Comparison of ENCODE assay signal across 16 cellular contexts in genomic region chr5:124720589-124720988, GRCh38. TPM values are rescaled to one million over a fixed set of nuclear protein-coding genes. Genes with fewer than 3 reads are reported as not detected.
DNase-seq lines count a peak whose midpoint lies in the region; ATAC-seq and TF ChIP-seq lines count a peak whose summit lies in the region.
"Had no signal": no experiment of that assay in that cellular context is flagged by ENCODE, and none has a peak within 500 bp of the region (broad histone marks: within the 10 kb centered on the region; RNA-seq: fewer than 3 reads in every experiment).

No MANE protein-coding gene starts in this region.

- no peaks in the 10 kb centered on the region for H4K20me1 ChIP-seq in OCI-LY7 (ENCODE audit: insufficient read depth, low read length)

- DNase-seq in cardiac muscle cell (ENCODE audit: low read depth in 1 of 2, low spot score in 1 of 2) (no peak), Right ventricle myocardium inferior (ENCODE audit: missing footprints) (no peak), OCI-LY7 (ENCODE audit: low spot score) (no peak), left kidney (ENCODE audit: low read depth, low spot score) (peak; percentile 36), superior temporal gyrus (ENCODE audit: extremely low spot score) (no peak), NCI-H128 (lab: John Stamatoyannopoulos, UW; ENCODE audit: unreplicated experiment) (no peak)
- DNase-seq: CD8-positive, alpha-beta memory T cell; DMS79; NCI-H1048; NCI-H1694; NCI-H510A treated with DMSO at 0.1 percent for 48 hours; SHP77 treated with DMSO at 0.1 percent for 48 hours had no signal

- H3K36me3 ChIP-seq in cardiac muscle cell: no peaks in the 10 kb centered on the region
- H3K36me3 ChIP-seq in OCI-LY7 (ENCODE audit: insufficient read depth, low read length): peaks cover 6% of the 10 kb centered on the region

- H3K4me1 Mint-ChIP-seq in stimulated activated memory B cell treated with anti-CD40 and anti-IgM and Interleukin-4, amounts not matched to agents 10 μg/mL and 1 μg/mL and 100 μg/mL, for 72 hours: peaks cover 39% of the 10 kb centered on the region
- H3K4me1 Mint-ChIP-seq: CD8-positive, alpha-beta memory T cell had no signal

- H3K27ac Mint-ChIP-seq in stimulated activated memory B cell treated with anti-CD40 and anti-IgM and Interleukin-4, amounts not matched to agents 10 μg/mL and 1 μg/mL and 100 μg/mL, for 72 hours: peak overlapping the region; percentile 13
- H3K27ac Mint-ChIP-seq: CD8-positive, alpha-beta memory T cell had no signal

- CTCF ChIA-PET in OCI-LY7 (lab: Charles Lee; ENCODE audit: unreplicated experiment): interaction anchor here (0.6 kb wide), 2 partner anchors 68 kb away, joined by 3 read pairs; no protein-coding TSS in a partner anchor

- TF ChIP-seq CTCF in cardiac muscle cell (IDR thresholded peaks at IDR 0.05; ENCODE audit: low read depth, low read length) (no peak), OCI-LY7 (conservative IDR thresholded peaks at IDR 0.05; ENCODE audit: low read length) (no peak)

- peak overlapping the region; percentile 95 for H3K4me2 ChIP-seq in OCI-LY7 (ENCODE audit: low read length)

- peaks cover 5% of the 10 kb centered on the region for H3K36me3 Mint-ChIP-seq in stimulated activated memory B cell treated with anti-CD40 and anti-IgM and Interleukin-4, amounts not matched to agents 10 μg/mL and 1 μg/mL and 100 μg/mL, for 72 hours
- H3K36me3 Mint-ChIP-seq: CD8-positive, alpha-beta memory T cell had no signal

- BruUV-seq in OCI-LY7 (replicated peaks; lab: Mats Ljungman, UMichigan): no TSS peak

- ATAC-seq in Right ventricle myocardium inferior (no peak), GM18520 (IDR thresholded peaks at IDR 0.05; ENCODE audit: unreplicated experiment) (no peak)
- ATAC-seq in stimulated activated memory B cell treated with anti-CD40 and anti-IgM and Interleukin-4, amounts not matched to agents 10 μg/mL and 1 μg/mL and 100 μg/mL, for 72 hours: no peak
- ATAC-seq: HCT116 had no signal

- no peak overlapping the region for H3K4me3 Mint-ChIP-seq in stimulated activated memory B cell treated with anti-CD40 and anti-IgM and Interleukin-4, amounts not matched to agents 10 μg/mL and 1 μg/mL and 100 μg/mL, for 72 hours
- H3K4me3 Mint-ChIP-seq: CD8-positive, alpha-beta memory T cell had no signal

- H3K4me1 ChIP-seq in cardiac muscle cell (ENCODE audit: low read depth): peaks cover 48% of the 10 kb centered on the region
- peaks cover 82% of the 10 kb centered on the region for H3K4me1 ChIP-seq in OCI-LY7 (ENCODE audit: insufficient read depth, low read length, poor library complexity, severe bottlenecking)

- no peaks in the 10 kb centered on the region for H3K27me3 Mint-ChIP-seq in stimulated activated memory B cell treated with anti-CD40 and anti-IgM and Interleukin-4, amounts not matched to agents 10 μg/mL and 1 μg/mL and 100 μg/mL, for 72 hours
- H3K27me3 Mint-ChIP-seq: CD8-positive, alpha-beta memory T cell had no signal

- peaks cover 99% of the 10 kb centered on the region for H3K79me2 ChIP-seq in OCI-LY7 (ENCODE audit: insufficient read depth, low read depth, low read length)

- H3K4me3 ChIP-seq in cardiac muscle cell (no peak overlapping the region), OCI-LY7 (ENCODE audit: low read depth, low read length, poor library complexity, severe bottlenecking) (peak overlapping the region; percentile 61)
- H3K4me3 ChIP-seq: BLaER1 treated with 17β-estradiol and CSF1 and Interleukin-3, amounts not matched to agents 10 nM and 100 nM had no signal

- H2AFZ ChIP-seq in OCI-LY7 (ENCODE audit: low read length): no peak overlapping the region; the same call in 1 of the 2 replicates

- H3K9me3 ChIP-seq in cardiac muscle cell (ENCODE audit: low read depth) (no peaks in the 10 kb centered on the region), OCI-LY7 (ENCODE audit: low read length) (no peaks in the 10 kb centered on the region)

- H3K27ac ChIP-seq in cardiac muscle cell (peak overlapping the region; percentile 71), OCI-LY7 (ENCODE audit: low read depth, low read length, poor library complexity, severe bottlenecking) (peak overlapping the region; percentile 71)

- no peaks in the 10 kb centered on the region for H3K9me3 Mint-ChIP-seq in stimulated activated memory B cell treated with anti-CD40 and anti-IgM and Interleukin-4, amounts not matched to agents 10 μg/mL and 1 μg/mL and 100 μg/mL, for 72 hours

- no peaks in the 10 kb centered on the region for H3K9me2 ChIP-seq in OCI-LY7 (ENCODE audit: insufficient read depth, low read length)

- intact Hi-C loops in Right ventricle myocardium inferior (cut with DNase I) (no loop called here), OCI-LY7 (cut with micrococcal nuclease; ENCODE audit: unreplicated experiment) (no loop called here)

- POLR2A ChIA-PET in OCI-LY7 (lab: Charles Lee): interaction anchor here (0.6 to 10.5 kb wide), 18 partner anchors 9 to 394 kb away, joined by 3 to 121 read pairs (median 8); no protein-coding TSS in a partner anchor

- H3K27me3 ChIP-seq in cardiac muscle cell: no peaks in the 10 kb centered on the region
- H3K27me3 ChIP-seq: BLaER1 treated with 17β-estradiol and CSF1 and Interleukin-3, amounts not matched to agents 10 nM and 100 nM had no signal

RNA-seq across cellular contexts. Expression of gene ZNF608, which starts 25.9 kb away (rescaled TPM):
- total RNA-seq in cardiac muscle cell: 75.0 and 115 TPM in 2 replicates
- 39.9 and 61.3 TPM in 2 replicates for polyA plus RNA-seq in cardiac muscle cell
- total RNA-seq in Right ventricle myocardium inferior: 9.3 TPM
- 22.6 and 25.7 TPM in 2 replicates for total RNA-seq in OCI-LY7 (2014; rRNA removed; shearing (Covaris generic))
- total RNA-seq in OCI-LY7 (2022): 58.8 and 61.4 TPM in 2 replicates
- total RNA-seq: CD8-positive, alpha-beta memory T cell had no signal
- polyA plus RNA-seq: CD8-positive, alpha-beta memory T cell had no signal
